ENCODE assay signal across 12 cellular contexts in the genomic region with DNA sequence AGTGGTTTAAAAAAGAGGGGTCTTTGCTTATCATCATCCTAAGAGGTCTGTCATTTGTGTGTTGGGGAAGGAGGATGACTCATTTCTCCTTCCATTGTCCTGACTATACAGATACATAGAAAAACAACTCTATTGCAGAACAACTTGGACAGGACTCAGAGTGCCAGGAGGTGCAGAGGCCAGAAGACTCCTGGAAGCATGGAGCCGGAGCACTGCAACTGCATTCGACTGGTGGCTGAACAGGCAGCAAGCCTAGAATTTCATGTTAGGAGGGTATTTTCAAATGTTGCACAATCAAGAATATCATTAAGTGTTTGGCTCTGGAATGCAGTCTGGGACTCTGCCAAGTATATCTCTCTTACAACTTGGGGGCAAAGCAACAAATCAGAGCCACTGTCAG. TPM values are rescaled to one million over a fixed set of nuclear protein-coding genes. Genes with fewer than 3 reads are reported as not detected.
DNase-seq lines count a peak whose midpoint lies in the region; ATAC-seq and TF ChIP-seq lines count a peak whose summit lies in the region.
"Had no signal": no experiment of that assay in that cellular context is flagged by ENCODE, and none has a peak within 500 bp of the region (broad histone marks: within the 10 kb centered on the region; RNA-seq: fewer than 3 reads in every experiment).

No MANE protein-coding gene starts in this region.

- H3K36me3 ChIP-seq in right lobe of liver (no peaks in the 10 kb centered on the region), osteoblast (ENCODE audit: insufficient read depth, low read length) (no peaks in the 10 kb centered on the region)
- H3K36me3 ChIP-seq: colonic mucosa had no signal

- no peak for TF ChIP-seq CTCF in right lobe of liver (IDR thresholded peaks at IDR 0.05)
- no peak for TF ChIP-seq CTCF in osteoblast (IDR thresholded peaks at IDR 0.05; ENCODE audit: extremely low read depth, low read depth, low read length)

- H3K4me1 ChIP-seq in right lobe of liver: no peaks in the 10 kb centered on the region
- H3K4me1 ChIP-seq in osteoblast (ENCODE audit: insufficient read depth, low read length): peaks cover 13% of the 10 kb centered on the region

- H2AFZ ChIP-seq in osteoblast (ENCODE audit: low read length): no peak overlapping the region

- H3K4me3 ChIP-seq in right lobe of liver (no peak overlapping the region), osteoblast (ENCODE audit: insufficient read depth, low read length) (no peak overlapping the region)
- H3K4me3 ChIP-seq: colonic mucosa had no signal

- H3K27me3 ChIP-seq in right lobe of liver: no peaks in the 10 kb centered on the region
- H3K27me3 ChIP-seq in osteoblast (ENCODE audit: insufficient read depth, low read length): peaks cover 16% of the 10 kb centered on the region
- H3K27me3 ChIP-seq: colonic mucosa had no signal

- no peak overlapping the region for H3K27ac ChIP-seq in right lobe of liver
- H3K27ac ChIP-seq in osteoblast (ENCODE audit: low read depth, low read length): no peak overlapping the region
- H3K27ac ChIP-seq: colonic mucosa had no signal

- 58% methylated on average over 2 of the region's 2 CpGs for WGBS in right lobe of liver (ENCODE audit: insufficient coverage, low coverage, low lambda C conversion rate, missing lambda C conversion rate)

- no peak for TF ChIP-seq POLR2A in right lobe of liver (IDR thresholded peaks at IDR 0.05)

- H3K9me3 ChIP-seq in right lobe of liver: no peaks in the 10 kb centered on the region
- no peaks in the 10 kb centered on the region for H3K9me3 ChIP-seq in osteoblast (ENCODE audit: low read depth, low read length)
- H3K9me3 ChIP-seq: colonic mucosa had no signal

- peak in 3 of 4 donors; percentile 37 to 75 (median 53) for ATAC-seq in right lobe of liver
- ATAC-seq in HG02973 (IDR thresholded peaks at IDR 0.05; ENCODE audit: unreplicated experiment): no peak
- ATAC-seq: activated T-helper 17 cell treated with anti-CD3 and anti-CD28 coated beads, Interleukin-2, amount 50 U/mL, for 72 hours had no signal

- peak; percentile 8 for DNase-seq in A172 (ENCODE audit: low spot score)
- DNase-seq in dermis blood vessel endothelial cell: peak; percentile 83
- DNase-seq in right lobe of liver: no peak
- no peak for DNase-seq in KG1 (lab: John Stamatoyannopoulos, UW)
- no peak for DNase-seq in NCI-H1930 (lab: John Stamatoyannopoulos, UW)
- no peak for DNase-seq in osteoblast (ENCODE audit: insufficient read length, low spot score, missing footprints)
- DNase-seq: activated CD4-positive, CD25-positive, alpha-beta regulatory T cell treated with anti-CD3 and anti-CD28 coated beads, Interleukin-2, amount 50 U/mL, for 72 hours; colonic mucosa; SIG-M5 had no signal

- no peaks in the 10 kb centered on the region for H4K20me1 ChIP-seq in osteoblast (ENCODE audit: insufficient read depth, low read length)

- no peaks in the 10 kb centered on the region for H3K79me2 ChIP-seq in osteoblast (ENCODE audit: insufficient read depth, low read length)

- no peak for TF ChIP-seq EP300 in Ishikawa (IDR thresholded peaks at IDR 0.05; ENCODE audit: borderline replicate concordance)

- intact Hi-C loops in right lobe of liver (cut with DNase I): no loop called here

- no peak overlapping the region for H3K4me2 ChIP-seq in osteoblast (ENCODE audit: insufficient read depth, low read length)

- no peak for TF ChIP-seq RAD21 in Ishikawa (IDR thresholded peaks at IDR 0.05; ENCODE audit: low read depth)

TF ChIP-seq in Ishikawa, 13 proteins besides CTCF, POLR2A, EP300 and RAD21:
- TF ChIP-seq CEBPB (IDR thresholded peaks at IDR 0.05) (peak; percentile 89), FOXM1 (IDR thresholded peaks at IDR 0.05; ENCODE audit: borderline replicate concordance, low read depth) (no peak)
TF ChIP-seq in Ishikawa: peak in this region for 1.

RNA-seq across cellular contexts. Expression of gene MAML3, which starts 35.0 kb away (rescaled TPM):
- total RNA-seq in A172 (2014; rRNA removed; shearing (Covaris generic)): 0.07 and 0.14 TPM in 2 replicates
- 5.6 and 7.7 TPM in 2 replicates for total RNA-seq in dermis blood vessel endothelial cell
- total RNA-seq in right lobe of liver: 1 to 10 TPM; 2.6 to 7.8 (median 5.0) TPM
- total RNA-seq in osteoblast: 0.59 and 0.72 TPM in 2 replicates

Comparison
In these comparisons a context has a peak if more than half of its experiments do, and no peak if none do; other contexts are left out.
1. DNase-seq: peak in A172 (single experiment) and dermis blood vessel endothelial cell (single experiment); none in right lobe of liver (0 of 3), KG1 (single experiment), NCI-H1930 (0 of 2) and osteoblast (single experiment).